In genomic region chr6:24716602-24717148, GRCh38 we compare ENCODE assay signal across 1 cellular context.
TF ChIP-seq lines count a peak whose summit lies in the region.

No MANE protein-coding gene starts in this region.

TF ChIP-seq in K562, 482 proteins besides CTCF, POLR2A, EP300 and RAD21:
- TF ChIP-seq POLR2B (IDR thresholded peaks at IDR 0.05; ENCODE audit: low read depth, partially characterized antibody): peak; percentile 19
- 0 out of 2 replicates have a peak, but pooled peaks have one; percentile 6 for TF ChIP-seq ZNF121 (CRISPR knock-in tag; conservative IDR thresholded peaks at IDR 0.05)
- TF ChIP-seq, protein P1, sequence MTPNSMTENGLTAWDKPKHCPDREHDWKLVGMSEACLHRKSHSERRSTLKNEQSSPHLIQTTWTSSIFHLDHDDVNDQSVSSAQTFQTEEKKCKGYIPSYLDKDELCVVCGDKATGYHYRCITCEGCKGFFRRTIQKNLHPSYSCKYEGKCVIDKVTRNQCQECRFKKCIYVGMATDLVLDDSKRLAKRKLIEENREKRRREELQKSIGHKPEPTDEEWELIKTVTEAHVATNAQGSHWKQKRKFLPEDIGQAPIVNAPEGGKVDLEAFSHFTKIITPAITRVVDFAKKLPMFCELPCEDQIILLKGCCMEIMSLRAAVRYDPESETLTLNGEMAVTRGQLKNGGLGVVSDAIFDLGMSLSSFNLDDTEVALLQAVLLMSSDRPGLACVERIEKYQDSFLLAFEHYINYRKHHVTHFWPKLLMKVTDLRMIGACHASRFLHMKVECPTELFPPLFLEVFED (CRISPR knock-in tag; conservative IDR thresholded peaks at IDR 0.05): 0 out of 2 replicates have a peak, but pooled peaks have one; percentile 41
- TF ChIP-seq GABPB1 (CRISPR knock-in tag; IDR thresholded peaks at IDR 0.05): 0 out of 2 replicates have a peak, but pooled peaks have one; percentile 23
